31 cellular contexts compared by ENCODE assay signal in genomic region chr19:55013596-55013995, GRCh38. TPM values are rescaled to one million over a fixed set of nuclear protein-coding genes. Genes with fewer than 3 reads are reported as not detected.
"Had no signal": no experiment of that assay in that cellular context is flagged by ENCODE, and none has a peak within 500 bp of the region (broad histone marks: within the 10 kb centered on the region; RNA-seq: fewer than 3 reads in every experiment).

No MANE protein-coding gene starts in this region.

- DNase-seq: activated CD4-positive, alpha-beta memory T cell treated with anti-CD3 and anti-CD28 coated beads, Interleukin-2, amount 10 ng/mL, durations not matched to agents 7 days and 5 days; activated CD4-positive, alpha-beta T cell treated with anti-CD3 and anti-CD28 coated beads for 1 hour; activated CD4-positive, alpha-beta T cell treated with anti-CD3 and anti-CD28 coated beads for 4 hours; activated CD4-positive, alpha-beta T cell treated with anti-CD3 and anti-CD28 coated beads, Interleukin-2, amount 10 ng/mL, durations not matched to agents 7 days and 5 days; activated CD4-positive, alpha-beta T cell treated with anti-CD3 and anti-CD28 coated beads, Interleukin-2, amount 50 U/mL, for 4 hours; activated CD8-positive, alpha-beta memory T cell treated with anti-CD3 and anti-CD28 coated beads, Interleukin-2, amount 50 U/mL, for 48 hours; activated gamma-delta T cell; activated naive CD4-positive, alpha-beta T cell; activated naive CD4-positive, alpha-beta T cell treated with anti-CD3 and anti-CD28 coated beads, Interleukin-2, amount 10 ng/mL, durations not matched to agents 7 days and 5 days; activated naive CD8-positive, alpha-beta T cell treated with anti-CD3 and anti-CD28 coated beads, Interleukin-2, amount 10 ng/mL, durations not matched to agents 7 days and 5 days; activated T-cell treated with anti-CD3 and anti-CD28 coated beads for 4 hours; activated T-cell treated with anti-CD3 and anti-CD28 coated beads, Interleukin-2, amount 50 U/mL, for 24 hours; activated T-cell treated with anti-CD3 and anti-CD28 coated beads, Interleukin-2, amount 50 U/mL, for 72 hours; central memory CD4-positive, alpha-beta T cell; cerebellar nuclear complex; colonic mucosa; effector CD8-positive, alpha-beta T cell; esophagus squamous epithelium; foreskin melanocyte; T-helper 17 cell; T1000 had no signal

- H3K27me3 ChIP-seq: ascending aorta, breast epithelium, cardiac muscle cell, colonic mucosa, esophagus squamous epithelium had no signal

- FAIRE-seq: endometrium, endothelial cell of umbilical vein had no signal

- H3K4me1 ChIP-seq: ascending aorta, breast epithelium, colonic mucosa, esophagus squamous epithelium had no signal

- H3K4me3 ChIP-seq: ascending aorta, breast epithelium, cardiac muscle cell, colonic mucosa, esophagus squamous epithelium had no signal

- H3K27ac ChIP-seq: ascending aorta, breast epithelium, cardiac muscle cell, colonic mucosa, epithelial cell of prostate, esophagus squamous epithelium had no signal

- ATAC-seq: activated naive CD4-positive, alpha-beta T cell treated with anti-CD3 and anti-CD28 coated beads, Interleukin-2, amount 50 U/mL, for 72 hours; activated T-cell treated with anti-CD3 and anti-CD28 coated beads, Interleukin-2, amount 50 U/mL, for 72 hours; T-helper 17 cell had no signal

- H3K36me3 ChIP-seq: ascending aorta, breast epithelium, cardiac muscle cell, colonic mucosa, esophagus squamous epithelium had no signal

- H3K9me3 ChIP-seq: ascending aorta, breast epithelium, colonic mucosa, esophagus squamous epithelium had no signal

RNA-seq across cellular contexts. Expression of gene GP6, which starts 24.5 kb away (rescaled TPM):
- total RNA-seq: ascending aorta, breast epithelium, dermis microvascular lymphatic vessel endothelial cell, esophagus squamous epithelium, fibroblast of lung, fibroblast of villous mesenchyme had no signal
- polyA plus RNA-seq: cardiac muscle cell, fibroblast of lung had no signal

RNA-seq across cellular contexts. Expression of gene NLRP2, which starts 47.4 kb away (rescaled TPM):
- total RNA-seq: ascending aorta, dermis microvascular lymphatic vessel endothelial cell had no signal
